Comparison of ENCODE assay signal across 8 cellular contexts in the genomic region with DNA sequence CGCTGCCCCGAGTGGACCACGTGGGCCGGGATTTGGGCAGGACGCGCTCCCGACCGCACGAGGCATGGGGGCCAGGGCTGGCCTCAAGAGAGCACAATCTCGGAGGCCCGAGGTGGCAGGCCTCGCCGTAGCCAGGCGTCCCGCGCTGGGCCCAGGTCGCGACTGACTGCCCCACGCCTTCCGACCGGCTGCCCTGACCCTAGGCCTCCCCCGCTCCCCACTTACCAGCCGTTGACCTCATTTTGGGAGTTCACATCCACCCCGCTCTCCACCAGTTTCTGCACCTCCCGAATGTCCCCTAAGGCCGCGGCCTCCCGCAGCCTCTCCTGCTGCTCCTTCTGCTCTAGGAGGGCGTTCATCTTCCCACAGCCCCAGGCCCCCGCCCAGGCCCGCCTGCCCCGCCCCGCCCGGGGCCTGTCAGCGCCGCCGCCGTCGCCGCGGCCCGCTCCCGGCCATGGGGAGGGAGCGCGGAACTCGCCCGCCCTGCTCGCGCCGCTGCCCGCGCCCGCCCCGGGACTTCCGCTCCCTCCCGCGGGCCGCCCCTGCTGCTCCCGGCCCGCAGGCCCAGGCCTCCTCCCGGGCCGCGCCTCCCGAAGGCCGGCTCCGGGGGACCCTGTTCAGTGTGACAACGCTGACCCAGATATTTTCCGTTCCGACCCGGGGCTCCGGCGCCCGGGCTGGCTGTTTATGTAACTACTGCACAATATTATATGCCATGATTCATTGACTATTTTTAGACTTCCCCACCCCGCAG. TPM values are rescaled to one million over a fixed set of nuclear protein-coding genes. Genes with fewer than 3 reads are reported as not detected.
DNase-seq lines count a peak whose midpoint lies in the region; ATAC-seq and TF ChIP-seq lines count a peak whose summit lies in the region.

Gene ANKRD40, minus strand, starts transcription at position 619 of the 754 bp plus-strand sequence. Its CDS starts 260 bp downstream, at position 359.

- H3K9me3 Mint-ChIP-seq in activated T-helper 17 cell treated with anti-CD3 and anti-CD28 coated beads, Interleukin-2, amount 50 U/mL, for 72 hours = no peaks in the 10 kb centered on the region
- H3K9me3 Mint-ChIP-seq in natural killer cell = no peaks in the 10 kb centered on the region

- DNase-seq in EH (ENCODE audit: low read depth) = peak; percentile 95
- peak; percentile 90 for DNase-seq in H4 (ENCODE audit: low spot score)
- DNase-seq in LNCaP clone FGC (ENCODE audit: low read depth) = peak; percentile 67
- peak; percentile 92 for DNase-seq in RWPE1 (ENCODE audit: low spot score)
- DNase-seq in fibroblast of mammary gland (ENCODE audit: low read depth) = peak; percentile 91
- peak; percentile 91 for DNase-seq in natural killer cell
- DNase-seq in stimulated activated naive CD4-positive, alpha-beta T cell (lab: John Stamatoyannopoulos, UW) = peak; percentile 84 to 92 (median 84)

- peak within 1 kb of the TSS; percentile 92 for H3K4me3 Mint-ChIP-seq in activated T-helper 17 cell treated with anti-CD3 and anti-CD28 coated beads, Interleukin-2, amount 50 U/mL, for 72 hours
- H3K4me3 Mint-ChIP-seq in natural killer cell = peak within 1 kb of the TSS; percentile 96

- H3K4me3 ChIP-seq in LNCaP clone FGC (ENCODE audit: low read depth, low read length) (peak within 1 kb of the TSS; percentile 70), fibroblast of mammary gland (ENCODE audit: control insufficient read depth, low read depth, low read length) (peak within 1 kb of the TSS; percentile 66)

- ATAC-seq in activated T-helper 17 cell treated with anti-CD3 and anti-CD28 coated beads, Interleukin-2, amount 50 U/mL, for 72 hours (replicated peaks) = peak; percentile 84
- peak; percentile 87 to 96 (median 90) for ATAC-seq in natural killer cell

- peaks cover 25% of the 10 kb centered on the region for H3K4me1 Mint-ChIP-seq in activated T-helper 17 cell treated with anti-CD3 and anti-CD28 coated beads, Interleukin-2, amount 50 U/mL, for 72 hours
- H3K4me1 Mint-ChIP-seq in natural killer cell = peaks cover 25 to 26% of the 10 kb centered on the region in 2 donors

- H3K36me3 Mint-ChIP-seq in activated T-helper 17 cell treated with anti-CD3 and anti-CD28 coated beads, Interleukin-2, amount 50 U/mL, for 72 hours (ENCODE audit: low read depth) = peaks cover 42% of the 10 kb centered on the region
- H3K36me3 Mint-ChIP-seq in natural killer cell = no peaks in the 10 kb centered on the region

- intact Hi-C loops in natural killer cell (cut with micrococcal nuclease) = loop anchor here (1.0 kb wide), 1 partner anchor 12 kb away; the partner anchor contains the start of gene LUC7L3

- TF ChIP-seq CTCF in LNCaP clone FGC (IDR thresholded peaks at IDR 0.05; ENCODE audit: control insufficient read depth, extremely low read depth, insufficient read depth) (no peak), RWPE1 (conservative IDR thresholded peaks at IDR 0.05; ENCODE audit: low read depth) (no peak), fibroblast of mammary gland (conservative IDR thresholded peaks at IDR 0.05; ENCODE audit: control insufficient read depth, insufficient read depth, low read depth, low read length) (no peak), natural killer cell (IDR thresholded peaks at IDR 0.05) (no peak)

- peak within 1 kb of the TSS; percentile 98 for H3K27ac ChIP-seq in RWPE1

- H3K27ac Mint-ChIP-seq in activated T-helper 17 cell treated with anti-CD3 and anti-CD28 coated beads, Interleukin-2, amount 50 U/mL, for 72 hours = peak within 1 kb of the TSS; percentile 94
- H3K27ac Mint-ChIP-seq in natural killer cell = peak within 1 kb of the TSS; percentile 95 to 97

- H3K27me3 Mint-ChIP-seq in activated T-helper 17 cell treated with anti-CD3 and anti-CD28 coated beads, Interleukin-2, amount 50 U/mL, for 72 hours = no peaks in the 10 kb centered on the region
- peaks cover 3 to 5% of the 10 kb centered on the region in 2 donors for H3K27me3 Mint-ChIP-seq in natural killer cell (ENCODE audit: low read depth in 2 of 2)

- POLR2A ChIA-PET in RWPE1 (lab: Yijun Ruan, JAX; ENCODE audit: low non-redundant PET) = no interaction called here

- CTCF ChIA-PET in RWPE1 (lab: Yijun Ruan, JAX) = interaction anchor here (0.6 to 1.4 kb wide), 3 partner anchors 12 to 117 kb away, joined by 3 to 7 read pairs (median 3); no protein-coding TSS in a partner anchor

RNA-seq across cellular contexts. Expression of gene ANKRD40, which starts in this region (rescaled TPM):
- total RNA-seq in H4 (2014; rRNA removed; shearing (Covaris generic)) = 34.6 and 36.3 TPM in 2 replicates
- total RNA-seq in activated T-helper 17 cell treated with anti-CD3 and anti-CD28 coated beads, Interleukin-2, amount 50 U/mL, for 72 hours = 10 to 100 TPM; 13.0 to 29.9 TPM
- total RNA-seq in natural killer cell = 10 to 100 TPM; 22.1 to 32.0 (median 30.8) TPM

Comparison
In these comparisons a context has a peak if more than half of its experiments do, and no peak if none do; other contexts are left out.
1. Peak in every context shown above with its lines: DNase-seq, ATAC-seq, H3K4me3 ChIP-seq and H3K27ac ChIP-seq.